7 cellular contexts compared by ENCODE assay signal in the genomic region with DNA sequence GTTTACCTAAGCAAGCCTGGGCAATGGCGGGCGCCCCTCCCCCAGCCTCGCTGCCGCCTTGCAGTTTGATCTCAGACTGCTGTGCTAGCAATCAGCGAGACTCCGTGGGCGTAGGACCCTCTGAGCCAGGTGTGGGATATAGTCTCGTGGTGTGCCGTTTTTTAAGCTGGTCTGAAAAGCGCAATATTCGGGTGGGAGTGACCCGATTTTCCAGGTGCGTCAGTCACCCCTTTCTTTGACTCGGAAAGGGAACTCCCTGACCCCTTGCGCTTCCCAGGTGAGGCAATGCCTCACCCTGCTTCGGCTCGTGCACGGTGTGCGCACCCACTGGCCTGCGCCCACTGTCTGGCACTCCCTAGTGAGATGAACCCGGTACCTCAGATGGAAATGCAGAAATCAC.
A peak's percentile ranks its signal among the peaks of the same experiment; 100 is the strongest.
DNase-seq lines count a peak whose midpoint lies in the region; ATAC-seq and TF ChIP-seq lines count a peak whose summit lies in the region.
"Not testable (repeated sequence)": the region's sequence is repeated elsewhere in the genome, so short reads cannot be mapped to it uniquely, and the experiment has no call there.

No MANE protein-coding gene starts in this region.

- not testable (repeated sequence) for H3K79me2 ChIP-seq in H9 (ENCODE audit: insufficient read depth, low read length)

- not testable (repeated sequence) for H3K79me1 ChIP-seq in H9 (ENCODE audit: insufficient read depth, low read depth, low read length, poor library complexity, severe bottlenecking)

- H3K4me2 ChIP-seq in H9 (ENCODE audit: insufficient read depth, insufficient read length, low read length) = not testable (repeated sequence)

- H2AFZ ChIP-seq in H9 (ENCODE audit: low read length) = not testable (repeated sequence)

- CTCF ChIA-PET in WTC11 (lab: Charles Lee) = not testable (repeated sequence)

- TF ChIP-seq CTCF in C4-2B (conservative IDR thresholded peaks at IDR 0.05); H9 (conservative IDR thresholded peaks at IDR 0.05); WTC11 (IDR thresholded peaks at IDR 0.05); endodermal cell (conservative IDR thresholded peaks at IDR 0.05); neural crest cell (conservative IDR thresholded peaks at IDR 0.05); osteocyte (IDR thresholded peaks at IDR 0.05): not testable (repeated sequence)

- H3K36me3 ChIP-seq in ES-I3 (ENCODE audit: insufficient read depth, low read length); endodermal cell (ENCODE audit: control insufficient read depth, insufficient read depth, low read length): not testable (repeated sequence)

- not testable (repeated sequence) for H2BK20ac ChIP-seq in H9 (ENCODE audit: low read depth, low read length, poor library complexity, severe bottlenecking)

- H3K56ac ChIP-seq in H9 (ENCODE audit: insufficient read length, low read depth, low read length) = not testable (repeated sequence)

- no CpG with 5 or more reads among the region's 21 CpGs for WGBS in H9 (ENCODE audit: extremely low coverage, insufficient read length, low lambda C conversion rate)
- 88% methylated on average over 5 of the region's 21 CpGs; no CpG with 5 or more reads in 1 of the 2 experiments for WGBS in endodermal cell (ENCODE audit: insufficient coverage in 1 of 2, insufficient read length in 1 of 2), 2 experiments

- H2BK120ac ChIP-seq in H9 (ENCODE audit: low read depth, low read length, poor library complexity, severe bottlenecking) = not testable (repeated sequence)

- H3K9me3 ChIP-seq in ES-I3 (ENCODE audit: control insufficient read depth, insufficient read depth, low read length); H9 (ENCODE audit: control insufficient read depth, low read depth, low read length); endodermal cell (ENCODE audit: control insufficient read depth, low read length): not testable (repeated sequence)

- H2BK5ac ChIP-seq in H9 (ENCODE audit: insufficient read length, low read length) = not testable (repeated sequence)

- not testable (repeated sequence) for H4K91ac ChIP-seq in H9 (ENCODE audit: insufficient read length, low read depth, low read length)

- not testable (repeated sequence) for H2AK5ac ChIP-seq in H9 (ENCODE audit: insufficient read length, low read length)

- H3K27ac Mint-ChIP-seq in H9 = peak overlapping the region in 2 of 3 experiments; percentile 74 to 93; a peak in 3 of 7 replicates
- H3K27ac Mint-ChIP-seq in WTC11; neural crest cell (ENCODE audit: unreplicated experiment); osteocyte (ENCODE audit: unreplicated experiment): not testable (repeated sequence)
- peak overlapping the region; percentile 87 for H3K27ac Mint-ChIP-seq in endodermal cell

- not testable (repeated sequence) for H4K5ac ChIP-seq in H9 (ENCODE audit: insufficient read length, low read depth, low read length)

- not testable (repeated sequence) for H3K18ac ChIP-seq in H9 (ENCODE audit: insufficient read length, low read depth, low read length)

- H3K4ac ChIP-seq in H9 (ENCODE audit: low read depth, low read length) = not testable (repeated sequence)

- H3K27me3 ChIP-seq in H9 (ENCODE audit: insufficient read depth, low read length); endodermal cell (ENCODE audit: control insufficient read depth, insufficient read depth, low read length, poor library complexity, severe bottlenecking): not testable (repeated sequence)

- peak overlapping the region; percentile 55 to 59; a peak in 4 of 5 replicates for H3K4me3 Mint-ChIP-seq in H9
- peak overlapping the region; percentile 71 for H3K4me3 Mint-ChIP-seq in WTC11
- H3K4me3 Mint-ChIP-seq in endodermal cell = peak overlapping the region; percentile 53
- peak overlapping the region; percentile 24 for H3K4me3 Mint-ChIP-seq in neural crest cell
- peak overlapping the region; percentile 3 for H3K4me3 Mint-ChIP-seq in osteocyte (ENCODE audit: unreplicated experiment)

- not testable (repeated sequence) for H2BK15ac ChIP-seq in H9 (ENCODE audit: low read depth, low read length)

- not testable (repeated sequence) for H3K23ac ChIP-seq in H9 (ENCODE audit: insufficient read length, low read depth, low read length)

- peak overlapping the region; percentile 52; the same call in 1 of the 2 replicates for H3K9ac ChIP-seq in ES-I3 (ENCODE audit: low read depth, low read length)
- H3K9ac ChIP-seq in H9 (ENCODE audit: extremely low read depth, insufficient read length, low read length); endodermal cell (ENCODE audit: extremely low read depth, low read length, poor library complexity, severe bottlenecking): not testable (repeated sequence)

- ATAC-seq in WTC11 = not testable (repeated sequence)

- H3K27ac ChIP-seq in C4-2B = 0 out of 2 replicates have a peak overlapping the region, but pooled peaks have one; percentile 6
- H3K27ac ChIP-seq in H9 (ENCODE audit: insufficient read length, low read depth, low read length); endodermal cell (ENCODE audit: low read depth, low read length): not testable (repeated sequence)

- not testable (repeated sequence) for H2BK12ac ChIP-seq in H9 (ENCODE audit: insufficient read length, low read depth, low read length)

- H3K4me3 ChIP-seq in endodermal cell (ENCODE audit: low read length) = not testable (repeated sequence)

- not testable (repeated sequence) for DNase-seq in H9; WTC11 (ENCODE audit: low spot score); endodermal cell; neural crest cell (ENCODE audit: low read depth, low spot score); osteocyte (ENCODE audit: extremely low spot score, unreplicated experiment)

- H4K8ac ChIP-seq in H9 (replicated peaks; ENCODE audit: insufficient read length, low read depth, low read length) = not testable (repeated sequence)

- not testable (repeated sequence) for H3K4me1 ChIP-seq in ES-I3 (ENCODE audit: insufficient read depth, low read length); H9 (ENCODE audit: insufficient read depth, low read length); endodermal cell (ENCODE audit: control insufficient read depth, insufficient read depth, low read length)

- not testable (repeated sequence) for H3K23me2 ChIP-seq in H9 (ENCODE audit: insufficient read length, low read depth, low read length, poor library complexity, severe bottlenecking)

- H3K4me1 Mint-ChIP-seq in H9 (peaks cover 8 to 18% of the 10 kb centered on the region in 2 experiments; a peak in 3 of 4 replicates), WTC11 (peaks cover 11% of the 10 kb centered on the region), neural crest cell (peaks cover 13% of the 10 kb centered on the region)
- not testable (repeated sequence) for H3K4me1 Mint-ChIP-seq in endodermal cell; osteocyte (ENCODE audit: unreplicated experiment)

- not testable (repeated sequence) for H3K27me3 Mint-ChIP-seq in H9 (ENCODE audit: low read depth); WTC11 (ENCODE audit: low read depth); endodermal cell (ENCODE audit: insufficient read depth); neural crest cell (ENCODE audit: low read depth); osteocyte (ENCODE audit: unreplicated experiment)

- POLR2A ChIA-PET in WTC11 (lab: Charles Lee) = not testable (repeated sequence)

- H3K9me3 Mint-ChIP-seq in H9; WTC11; endodermal cell; neural crest cell; osteocyte (ENCODE audit: unreplicated experiment): not testable (repeated sequence)

- not testable (repeated sequence) for H4K20me1 ChIP-seq in H9 (ENCODE audit: control insufficient read depth, insufficient read depth, insufficient read length)

- H3T11ph ChIP-seq in H9 (ENCODE audit: low read length) = not testable (repeated sequence)

- H3K14ac ChIP-seq in H9 (ENCODE audit: insufficient read depth, low read length) = not testable (repeated sequence)

- H3K36me3 Mint-ChIP-seq in H9 (ENCODE audit: insufficient read depth in 1 of 3, low read depth in 3 of 3); WTC11; endodermal cell (ENCODE audit: low read depth); neural crest cell (ENCODE audit: low read depth); osteocyte (ENCODE audit: unreplicated experiment): not testable (repeated sequence)

Comparison
In these comparisons a context has a peak if more than half of its experiments do, and no peak if none do; other contexts are left out.
1. H3K4me3 Mint-ChIP-seq: peak in every context shown above with its lines; median percentile 71 in WTC11; 57 in H9; 53 in endodermal cell; 24 in neural crest cell; 3 in osteocyte.